In the genomic region with DNA sequence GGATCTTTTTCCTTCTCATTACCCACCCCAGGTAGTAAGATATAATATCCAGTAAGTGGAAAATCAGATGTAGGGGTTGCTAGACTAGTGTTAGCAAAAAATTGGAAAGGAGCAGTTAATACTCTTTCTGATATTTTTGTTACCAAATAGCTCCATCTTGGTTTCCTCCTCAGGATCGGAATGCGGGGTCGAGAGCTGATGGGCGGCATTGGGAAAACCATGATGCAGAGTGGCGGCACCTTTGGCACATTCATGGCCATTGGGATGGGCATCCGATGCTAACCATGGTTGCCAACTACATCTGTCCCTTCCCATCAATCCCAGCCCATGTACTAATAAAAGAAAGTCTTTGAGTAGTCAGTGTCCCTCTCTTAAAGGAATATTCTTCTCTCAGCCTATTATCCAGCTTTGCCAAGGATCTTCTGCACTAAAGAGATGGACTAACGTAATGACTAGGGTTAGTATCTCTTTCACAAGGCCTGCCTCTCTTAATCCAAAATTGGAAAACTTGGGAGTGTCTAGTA, we compare ENCODE assay signal across 1 cellular context.
TF ChIP-seq lines count a peak whose summit lies in the region.

No MANE protein-coding gene starts in this region.

TF ChIP-seq in HCT116, 20 proteins besides CTCF, POLR2A, EP300 and RAD21:
- TF ChIP-seq TCF7L2 (IDR thresholded peaks at IDR 0.05; ENCODE audit: borderline replicate concordance, extremely low read depth, insufficient read depth, insufficient read length) (no peak), POLR2AphosphoS5 (IDR thresholded peaks at IDR 0.05; ENCODE audit: low read depth, low read length) (peak; percentile 50; the same call in 1 of the 2 replicates), JUND (IDR thresholded peaks at IDR 0.05) (0 out of 2 replicates have a peak, but pooled peaks have one; percentile 6), YY1 (IDR thresholded peaks at IDR 0.05; ENCODE audit: extremely low read depth, insufficient replicate concordance, low read depth, low read length) (no peak), EZH2 (IDR thresholded peaks at IDR 0.05) (no peak), ZNF274 (IDR thresholded peaks at IDR 0.05; ENCODE audit: low read depth, low read length) (no peak)
- TF ChIP-seq, protein P1, sequence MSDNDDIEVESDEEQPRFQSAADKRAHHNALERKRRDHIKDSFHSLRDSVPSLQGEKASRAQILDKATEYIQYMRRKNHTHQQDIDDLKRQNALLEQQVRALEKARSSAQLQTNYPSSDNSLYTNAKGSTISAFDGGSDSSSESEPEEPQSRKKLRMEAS (IDR thresholded peaks at IDR 0.05) = no peak
